In the genomic region with DNA sequence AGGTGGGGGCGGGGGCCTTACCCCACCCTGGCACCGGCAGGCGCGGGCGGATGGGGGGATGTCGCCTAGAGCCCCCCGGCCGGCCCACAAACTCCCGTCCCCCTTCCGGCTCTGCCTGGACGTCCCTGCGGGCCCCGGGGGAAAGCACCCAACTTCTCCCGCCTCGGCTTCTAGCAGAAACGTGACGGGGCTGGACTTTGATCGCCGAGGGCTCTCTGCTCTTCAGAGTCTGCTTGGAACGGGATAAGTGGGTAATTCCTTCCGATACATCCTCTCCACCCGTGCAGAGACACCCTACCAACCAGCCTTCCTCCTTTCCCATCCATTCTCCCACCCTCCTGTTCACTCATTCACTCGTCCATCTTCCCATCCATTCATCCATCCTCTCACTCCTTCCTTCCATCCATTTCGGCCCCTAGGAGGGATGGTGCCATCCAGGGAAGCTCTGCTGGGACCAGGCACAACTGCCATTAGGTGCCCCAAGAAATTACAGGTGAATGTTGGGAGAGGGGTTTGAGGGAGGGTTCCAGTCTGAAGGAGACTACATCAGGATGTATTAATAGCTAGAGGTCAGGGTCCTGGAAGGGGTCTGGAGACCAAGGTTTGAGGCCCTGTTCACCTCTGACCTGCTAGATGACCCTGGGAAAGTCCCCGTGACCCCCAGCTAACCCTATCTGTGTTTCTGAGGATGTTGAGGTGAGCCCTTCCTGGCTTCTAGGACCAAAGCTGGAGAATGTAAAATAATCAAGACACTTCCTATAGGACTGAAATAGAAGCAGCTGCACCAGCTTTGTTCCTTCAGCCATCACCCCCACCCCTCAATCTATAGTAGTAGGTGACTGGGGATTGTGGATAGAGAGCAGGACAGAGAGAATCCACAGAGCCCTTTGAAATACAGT, we compare ENCODE assay signal across 9 cellular contexts. TPM values are rescaled to one million over a fixed set of nuclear protein-coding genes. Genes with fewer than 3 reads are reported as not detected.
DNase-seq lines count a peak whose midpoint lies in the region; ATAC-seq and TF ChIP-seq lines count a peak whose summit lies in the region.
"Had no signal": no experiment of that assay in that cellular context is flagged by ENCODE, and none has a peak within 500 bp of the region (broad histone marks: within the 10 kb centered on the region; RNA-seq: fewer than 3 reads in every experiment).

No MANE protein-coding gene starts in this region.

- TF ChIP-seq CTCF in brain (conservative IDR thresholded peaks at IDR 0.05) (no peak), type B pancreatic cell (conservative IDR thresholded peaks at IDR 0.05) (no peak)

- peak overlapping the region; percentile 81 for H3K4me3 Mint-ChIP-seq in activated T-cell treated with anti-CD3 and anti-CD28 coated beads, Interleukin-2, amount 50 U/mL, for 4 hours
- peak overlapping the region; percentile 83 to 92 (median 90) for H3K4me3 Mint-ChIP-seq in brain
- H3K4me3 Mint-ChIP-seq in type B pancreatic cell: peak overlapping the region; percentile 88

- H3K27me3 Mint-ChIP-seq in activated T-cell treated with anti-CD3 and anti-CD28 coated beads, Interleukin-2, amount 50 U/mL, for 4 hours (ENCODE audit: low read depth): peaks cover 37% of the 10 kb centered on the region
- peaks cover 10% of the 10 kb centered on the region for H3K27me3 Mint-ChIP-seq in brain
- peaks cover 60% of the 10 kb centered on the region for H3K27me3 Mint-ChIP-seq in type B pancreatic cell

- H3K36me3 ChIP-seq in mesodermal cell (ENCODE audit: control insufficient read depth, insufficient read depth, low read length): no peaks in the 10 kb centered on the region

- H3K4me3 ChIP-seq in mesodermal cell (ENCODE audit: extremely low read depth, insufficient read depth, low read length, poor library complexity, severe bottlenecking): peak overlapping the region; percentile 56

- H3K27ac Mint-ChIP-seq in brain: peak overlapping the region; percentile 71 to 89 (median 79)
- peak overlapping the region; percentile 61 for H3K27ac Mint-ChIP-seq in type B pancreatic cell

- H3K4me1 ChIP-seq in mesodermal cell (ENCODE audit: control insufficient read depth, insufficient read depth, low read length, poor library complexity, severe bottlenecking): no peaks in the 10 kb centered on the region

- ATAC-seq in activated T-cell treated with anti-CD3 and anti-CD28 coated beads, Interleukin-2, amount 50 U/mL, for 4 hours: no peak
- ATAC-seq in GM21529 (IDR thresholded peaks at IDR 0.05; ENCODE audit: unreplicated experiment): no peak

- WGBS in mesodermal cell (ENCODE audit: insufficient coverage in 2 of 2), 2 experiments: 10 to 14% methylated on average over 19 to 23 of the region's 25 CpGs

- no peak overlapping the region for H3K27ac ChIP-seq in mesodermal cell (ENCODE audit: low read depth, low read length, severe bottlenecking)

- DNase-seq in activated T-cell treated with anti-CD3 and anti-CD28 coated beads, Interleukin-2, amount 50 U/mL, for 4 hours: no peak
- no peak for DNase-seq in activated T-cell treated with anti-CD3 and anti-CD28 coated beads, Interleukin-2, amount 50 U/mL, for 48 hours
- DNase-seq in type B pancreatic cell (ENCODE audit: extremely low spot score, unreplicated experiment): no peak
- DNase-seq in activated CD8-positive, alpha-beta memory T cell treated with anti-CD3 and anti-CD28 coated beads for 24 hours: no peak
- DNase-seq in NOMO-1 treated with DMSO at 0.1 percent for 48 hours (lab: John Stamatoyannopoulos, UW; ENCODE audit: unreplicated experiment): no peak
- DNase-seq: COR-L47 had no signal

- no peaks in the 10 kb centered on the region for H3K9me3 Mint-ChIP-seq in activated T-cell treated with anti-CD3 and anti-CD28 coated beads, Interleukin-2, amount 50 U/mL, for 4 hours
- H3K9me3 Mint-ChIP-seq in brain (no peaks in the 10 kb centered on the region), type B pancreatic cell (no peaks in the 10 kb centered on the region)

- H3K36me3 Mint-ChIP-seq in activated T-cell treated with anti-CD3 and anti-CD28 coated beads, Interleukin-2, amount 50 U/mL, for 4 hours (ENCODE audit: insufficient read depth): no peaks in the 10 kb centered on the region
- H3K36me3 Mint-ChIP-seq in brain: peaks cover 5% of the 10 kb centered on the region
- H3K36me3 Mint-ChIP-seq in type B pancreatic cell: no peaks in the 10 kb centered on the region

- H3K9me3 ChIP-seq in mesodermal cell (ENCODE audit: control insufficient read depth, low read length): no peaks in the 10 kb centered on the region

- H3K4me1 Mint-ChIP-seq in activated T-cell treated with anti-CD3 and anti-CD28 coated beads, Interleukin-2, amount 50 U/mL, for 4 hours (ENCODE audit: low read depth): peaks cover 13% of the 10 kb centered on the region
- H3K4me1 Mint-ChIP-seq in brain: peaks cover 49% of the 10 kb centered on the region
- H3K4me1 Mint-ChIP-seq in type B pancreatic cell (ENCODE audit: unreplicated experiment): peaks cover 17% of the 10 kb centered on the region

RNA-seq across cellular contexts. Expression of a gene that starts 0.5 kb away (rescaled TPM):
- total RNA-seq in activated T-cell treated with anti-CD3 and anti-CD28 coated beads, Interleukin-2, amount 50 U/mL, for 4 hours: not detected
- 0.41 TPM for polyA plus RNA-seq in brain (ENCODE audit: insufficient read depth, low read depth, low replicate concordance)
- polyA plus RNA-seq in mesodermal cell (2013, experiment 1 of 2): 0.29 TPM
- polyA plus RNA-seq in mesodermal cell (2013, experiment 2 of 2): 0.40 TPM
- 0.17 and 3.4 TPM in 2 replicates for total RNA-seq in type B pancreatic cell (ENCODE audit: low replicate concordance)

RNA-seq across cellular contexts. Expression of a gene that starts 0.6 kb away (rescaled TPM):
- not detected for total RNA-seq in activated T-cell treated with anti-CD3 and anti-CD28 coated beads, Interleukin-2, amount 50 U/mL, for 4 hours
- 7.0 TPM for polyA plus RNA-seq in brain (ENCODE audit: insufficient read depth, low read depth, low replicate concordance)
- 4.1 TPM for polyA plus RNA-seq in mesodermal cell (2013, experiment 1 of 2)
- polyA plus RNA-seq in mesodermal cell (2013, experiment 2 of 2): 3.2 TPM
- total RNA-seq in type B pancreatic cell (ENCODE audit: low replicate concordance): 3.0 and 9.1 TPM in 2 replicates

RNA-seq across cellular contexts. Expression of a gene that starts 25.5 kb away (rescaled TPM):
- not detected for total RNA-seq in activated T-cell treated with anti-CD3 and anti-CD28 coated beads, Interleukin-2, amount 50 U/mL, for 4 hours
- 2.9 TPM for polyA plus RNA-seq in brain (ENCODE audit: insufficient read depth, low read depth, low replicate concordance)
- polyA plus RNA-seq in mesodermal cell (2013, experiment 1 of 2): 6.4 TPM
- polyA plus RNA-seq in mesodermal cell (2013, experiment 2 of 2): 5.0 TPM
- total RNA-seq in type B pancreatic cell (ENCODE audit: low replicate concordance): 0.22 TPM in 1 of 2 replicates, not detected in the other

RNA-seq across cellular contexts. Expression of a gene that starts 51.8 kb away (rescaled TPM):
- under 1 TPM in 2 of 3 donors, not detected in 1; 0.10 to 0.11 TPM for total RNA-seq in activated T-cell treated with anti-CD3 and anti-CD28 coated beads, Interleukin-2, amount 50 U/mL, for 4 hours
- 1.5 TPM for polyA plus RNA-seq in brain (ENCODE audit: insufficient read depth, low read depth, low replicate concordance)
- polyA plus RNA-seq in mesodermal cell (2013, experiment 1 of 2): 0.18 TPM
- 0.35 TPM for polyA plus RNA-seq in mesodermal cell (2013, experiment 2 of 2)
- 0.21 and 0.77 TPM in 2 replicates for total RNA-seq in type B pancreatic cell (ENCODE audit: low replicate concordance)
